ENCODE assay signal across 18 cellular contexts in genomic region chr6:107235007-107235406, GRCh38.
DNase-seq lines count a peak whose midpoint lies in the region; ATAC-seq and TF ChIP-seq lines count a peak whose summit lies in the region.
"Had no signal": no experiment of that assay in that cellular context is flagged by ENCODE, and none has a peak within 500 bp of the region (broad histone marks: within the 10 kb centered on the region; RNA-seq: fewer than 3 reads in every experiment).

No MANE protein-coding gene starts in this region.

- intact Hi-C loops in left ventricle myocardium inferior (cut with micrococcal nuclease) (no loop called here), Right ventricle myocardium inferior (cut with DNase I) (no loop called here)

- peaks cover 7% of the 10 kb centered on the region for H3K9me3 Mint-ChIP-seq in neural crest cell
- H3K9me3 Mint-ChIP-seq: H9 had no signal

- H3K9me3 ChIP-seq in left ventricle myocardium inferior (replicated peaks): peaks cover 14% of the 10 kb centered on the region

- ATAC-seq in Right ventricle myocardium inferior (no peak), HG02852 (IDR thresholded peaks at IDR 0.05; ENCODE audit: unreplicated experiment) (no peak), HG03159 (IDR thresholded peaks at IDR 0.05; ENCODE audit: unreplicated experiment) (no peak)

- peaks cover 8% of the 10 kb centered on the region for H3K4me1 ChIP-seq in left ventricle myocardium inferior

- peaks cover 17% of the 10 kb centered on the region for H3K36me3 ChIP-seq in left ventricle myocardium inferior

- TF ChIP-seq CTCF in left ventricle myocardium inferior (IDR thresholded peaks at IDR 0.05; ENCODE audit: borderline replicate concordance) (no peak), fibroblast of pulmonary artery (IDR thresholded peaks at IDR 0.05; ENCODE audit: low read length, missing control alignments) (no peak), neural crest cell (conservative IDR thresholded peaks at IDR 0.05) (no peak)

- H3K4me1 Mint-ChIP-seq in neural crest cell: peaks cover 21% of the 10 kb centered on the region

- no peak for DNase-seq in left ventricle myocardium inferior
- DNase-seq in Right ventricle myocardium inferior (ENCODE audit: missing footprints): no peak
- DNase-seq in fibroblast of pulmonary artery (ENCODE audit: low read depth): peak; percentile 15
- no peak for DNase-seq in neural crest cell (ENCODE audit: low read depth, low spot score)
- no peak for DNase-seq in NCI-H1930 (lab: John Stamatoyannopoulos, UW)
- DNase-seq in NCI-H82 (lab: John Stamatoyannopoulos, UW): no peak
- DNase-seq: 8988T; C1 segment of cervical spinal cord; CD4-positive, alpha-beta T cell; DMS153; DMS79 treated with DMSO at 0.1 percent for 48 hours; EL; GDM1; GOT3; H9; IMR-90 had no signal

- no peaks in the 10 kb centered on the region for H3K27me3 ChIP-seq in left ventricle myocardium inferior (ENCODE audit: low read depth)

- peak overlapping the region; percentile 27 for H3K27ac Mint-ChIP-seq in neural crest cell (ENCODE audit: unreplicated experiment)
- H3K27ac Mint-ChIP-seq: CD4-positive, alpha-beta T cell; H9 had no signal

- H3K4me3 ChIP-seq in left ventricle myocardium inferior (no peak overlapping the region), fibroblast of pulmonary artery (replicated peaks; ENCODE audit: low read depth, low read length) (no peak overlapping the region)

- no peak overlapping the region for H3K4me3 Mint-ChIP-seq in neural crest cell
- H3K4me3 Mint-ChIP-seq: CD4-positive, alpha-beta T cell; H9 had no signal

- no peaks in the 10 kb centered on the region for H3K27me3 Mint-ChIP-seq in neural crest cell (ENCODE audit: low read depth)
- H3K27me3 Mint-ChIP-seq: CD4-positive, alpha-beta T cell had no signal

- peaks cover 11% of the 10 kb centered on the region for H3K36me3 Mint-ChIP-seq in neural crest cell (ENCODE audit: low read depth)

- peak overlapping the region; percentile 25 for H3K27ac ChIP-seq in left ventricle myocardium inferior (replicated peaks)
